In genomic region chr2:232293191-232293590, GRCh38 we compare ENCODE assay signal across 11 cellular contexts.
DNase-seq lines count a peak whose midpoint lies in the region; TF ChIP-seq lines count a peak whose summit lies in the region.
"Had no signal": no experiment of that assay in that cellular context is flagged by ENCODE, and none has a peak within 500 bp of the region (broad histone marks: within the 10 kb centered on the region; RNA-seq: fewer than 3 reads in every experiment).

No MANE protein-coding gene starts in this region.

- H3K4me1 Mint-ChIP-seq in CD14-positive monocyte (peaks cover 17% of the 10 kb centered on the region), nephron progenitor cell (peaks cover 35% of the 10 kb centered on the region)
- peaks cover 21% of the 10 kb centered on the region for H3K4me1 Mint-ChIP-seq in dendritic cell treated with granulocyte-macrophage colony-stimulating factor and Interleukin-4, amounts not matched to agents 40 ng/mL and 50 ng/mL, for 4 days (ENCODE audit: low read depth)

- intact Hi-C loops in CD14-positive monocyte (cut with micrococcal nuclease): loop anchor here in 1 of 2 donors (5.0 kb wide), 1 partner anchor 34 kb away; no protein-coding TSS in a partner anchor
- intact Hi-C loops in dendritic cell treated with granulocyte-macrophage colony-stimulating factor and Interleukin-4, amounts not matched to agents 40 ng/mL and 50 ng/mL, for 4 days (cut with micrococcal nuclease): loop anchor here (2.0 kb wide), 1 partner anchor 34 kb away; no protein-coding TSS in a partner anchor

- H3K4me3 Mint-ChIP-seq in CD14-positive monocyte (peak overlapping the region in 1 of 2 donors; percentile 44), nephron progenitor cell (no peak overlapping the region)
- no peak overlapping the region for H3K4me3 Mint-ChIP-seq in dendritic cell treated with granulocyte-macrophage colony-stimulating factor and Interleukin-4, amounts not matched to agents 40 ng/mL and 50 ng/mL, for 4 days
- H3K4me3 Mint-ChIP-seq: CD4-positive, alpha-beta T cell; HFFc6 had no signal

- POLR2A ChIA-PET in HEK293 (lab: Yijun Ruan, JAX): no interaction called here

- peaks cover 0 to 3% (median 0%) of the 10 kb centered on the region in 7 donors for H3K9me3 Mint-ChIP-seq in CD14-positive monocyte
- H3K9me3 Mint-ChIP-seq in dendritic cell treated with granulocyte-macrophage colony-stimulating factor and Interleukin-4, amounts not matched to agents 40 ng/mL and 50 ng/mL, for 4 days: no peaks in the 10 kb centered on the region
- no peaks in the 10 kb centered on the region for H3K9me3 Mint-ChIP-seq in nephron progenitor cell
- H3K9me3 Mint-ChIP-seq: CD4-positive, alpha-beta T cell; HFFc6 had no signal

- H3K36me3 Mint-ChIP-seq in CD14-positive monocyte (peaks cover 0 to 17% of the 10 kb centered on the region in 2 donors), nephron progenitor cell (ENCODE audit: low read depth) (no peaks in the 10 kb centered on the region)
- peaks cover 8% of the 10 kb centered on the region for H3K36me3 Mint-ChIP-seq in dendritic cell treated with granulocyte-macrophage colony-stimulating factor and Interleukin-4, amounts not matched to agents 40 ng/mL and 50 ng/mL, for 4 days (ENCODE audit: low read depth)

- peaks cover 1 to 2% (median 2%) of the 10 kb centered on the region in 3 donors for H3K27me3 Mint-ChIP-seq in CD14-positive monocyte (ENCODE audit: low read depth in 3 of 3)
- H3K27me3 Mint-ChIP-seq in dendritic cell treated with granulocyte-macrophage colony-stimulating factor and Interleukin-4, amounts not matched to agents 40 ng/mL and 50 ng/mL, for 4 days: no peaks in the 10 kb centered on the region
- H3K27me3 Mint-ChIP-seq in nephron progenitor cell (ENCODE audit: low read depth, poor library complexity): no peaks in the 10 kb centered on the region
- H3K27me3 Mint-ChIP-seq: CD4-positive, alpha-beta T cell had no signal

- DNase-seq in CD14-positive monocyte (ENCODE audit: low spot score) (no peak), nephron progenitor cell (no peak), SKM-1 treated with dmso at 0.1 percent for 144 hours (lab: John Stamatoyannopoulos, UW; ENCODE audit: unreplicated experiment) (no peak)
- no peak for DNase-seq in stimulated activated naive CD4-positive, alpha-beta T cell treated with Interleukin-2 at 50 U/mL for 16 hours (lab: John Stamatoyannopoulos, UW)
- no peak for DNase-seq in stimulated activated naive CD4-positive, alpha-beta T cell (lab: John Stamatoyannopoulos, UW)
- DNase-seq: NCI-H1048, NCI-H2227 treated with DMSO at 0.1 percent for 48 hours had no signal

- CTCF ChIA-PET in HEK293 (lab: Yijun Ruan, JAX): interaction anchor here (0.5 to 1.9 kb wide), 26 partner anchors 8 to 402 kb away, joined by 3 to 9 read pairs (median 4); partner anchors contain the start of gene NPPC

- H3K27ac ChIP-seq in HEK293 (ENCODE audit: extremely low read depth, low read depth, low read length): no peak overlapping the region

- H3K4me1 ChIP-seq in HEK293 (ENCODE audit: control insufficient read depth, insufficient read depth, low read length): no peaks in the 10 kb centered on the region; the same call in 1 of the 2 replicates

- H3K27ac Mint-ChIP-seq in CD14-positive monocyte (peak overlapping the region; percentile 68 to 85 (median 79)), nephron progenitor cell (peak overlapping the region; percentile 33)
- peak overlapping the region; percentile 46 for H3K27ac Mint-ChIP-seq in dendritic cell treated with granulocyte-macrophage colony-stimulating factor and Interleukin-4, amounts not matched to agents 40 ng/mL and 50 ng/mL, for 4 days
- H3K27ac Mint-ChIP-seq: CD4-positive, alpha-beta T cell; HFFc6 had no signal

- TF ChIP-seq CTCF in CD14-positive monocyte (IDR thresholded peaks at IDR 0.05) (no peak), HEK293 (tag by site-specific recombination; IDR thresholded peaks at IDR 0.05) (no peak), nephron progenitor cell (IDR thresholded peaks at IDR 0.05) (no peak)

- no peak overlapping the region for H3K4me3 ChIP-seq in HEK293 (ENCODE audit: low read depth, low read length)

- H3K36me3 ChIP-seq in HEK293 (ENCODE audit: control insufficient read depth in 2 of 2, insufficient read depth in 1 of 2, low read length in 2 of 2): no peaks in the 10 kb centered on the region

- no peaks in the 10 kb centered on the region for H3K9me3 ChIP-seq in HEK293 (ENCODE audit: control insufficient read depth, insufficient read depth, low read depth, low read length)

TF ChIP-seq in HEK293, 187 proteins besides CTCF, POLR2A, EP300 and RAD21:
- TF ChIP-seq ZNF335 (tag by site-specific recombination; conservative IDR thresholded peaks at IDR 0.05) (0 out of 2 replicates have a peak, but pooled peaks have one; percentile 0), ZNF677 (tag by site-specific recombination; IDR thresholded peaks at IDR 0.05) (no peak), ZNF626 (tag by site-specific recombination; IDR thresholded peaks at IDR 0.05) (no peak), SP7 (tag by site-specific recombination; IDR thresholded peaks at IDR 0.05) (no peak), ZNF776 (tag by site-specific recombination; IDR thresholded peaks at IDR 0.05; ENCODE audit: borderline replicate concordance) (no peak), ZNF664 (tag by site-specific recombination; IDR thresholded peaks at IDR 0.05) (no peak)
- TF ChIP-seq, protein P1, sequence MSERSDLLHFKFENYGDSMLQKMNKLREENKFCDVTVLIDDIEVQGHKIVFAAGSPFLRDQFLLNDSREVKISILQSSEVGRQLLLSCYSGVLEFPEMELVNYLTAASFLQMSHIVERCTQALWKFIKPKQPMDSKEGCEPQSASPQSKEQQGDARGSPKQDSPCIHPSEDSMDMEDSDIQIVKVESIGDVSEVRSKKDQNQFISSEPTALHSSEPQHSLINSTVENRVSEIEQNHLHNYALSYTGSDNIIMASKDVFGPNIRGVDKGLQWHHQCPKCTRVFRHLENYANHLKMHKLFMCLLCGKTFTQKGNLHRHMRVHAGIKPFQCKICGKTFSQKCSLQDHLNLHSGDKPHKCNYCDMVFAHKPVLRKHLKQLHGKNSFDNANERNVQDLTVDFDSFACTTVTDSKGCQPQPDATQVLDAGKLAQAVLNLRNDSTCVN (tag by site-specific recombination; optimal IDR thresholded peaks at IDR 0.05): no peak
- TF ChIP-seq, protein P2, sequence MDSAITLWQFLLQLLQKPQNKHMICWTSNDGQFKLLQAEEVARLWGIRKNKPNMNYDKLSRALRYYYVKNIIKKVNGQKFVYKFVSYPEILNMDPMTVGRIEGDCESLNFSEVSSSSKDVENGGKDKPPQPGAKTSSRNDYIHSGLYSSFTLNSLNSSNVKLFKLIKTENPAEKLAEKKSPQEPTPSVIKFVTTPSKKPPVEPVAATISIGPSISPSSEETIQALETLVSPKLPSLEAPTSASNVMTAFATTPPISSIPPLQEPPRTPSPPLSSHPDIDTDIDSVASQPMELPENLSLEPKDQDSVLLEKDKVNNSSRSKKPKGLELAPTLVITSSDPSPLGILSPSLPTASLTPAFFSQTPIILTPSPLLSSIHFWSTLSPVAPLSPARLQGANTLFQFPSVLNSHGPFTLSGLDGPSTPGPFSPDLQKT (IDR thresholded peaks at IDR 0.05; ENCODE audit: borderline replicate concordance, low read depth, low read length): no peak
